In genomic region chr12:116525418-116526001, GRCh38 we compare ENCODE assay signal across 8 cellular contexts. TPM values are rescaled to one million over a fixed set of nuclear protein-coding genes. Genes with fewer than 3 reads are reported as not detected.
DNase-seq lines count a peak whose midpoint lies in the region; ATAC-seq and TF ChIP-seq lines count a peak whose summit lies in the region.

No MANE protein-coding gene starts in this region.

- CTCF ChIA-PET in Caco-2 (lab: Charles Lee): interaction anchor here (0.6 to 0.7 kb wide), 2 partner anchors 52 to 169 kb away, joined by 3 to 5 read pairs; no protein-coding TSS in a partner anchor

- peak; percentile 88 for ATAC-seq in gastroesophageal sphincter
- ATAC-seq in HG02642 (IDR thresholded peaks at IDR 0.05; ENCODE audit: poor library complexity, unreplicated experiment): no peak

- H3K9me3 Mint-ChIP-seq in Caco-2 (ENCODE audit: unreplicated experiment): no peaks in the 10 kb centered on the region

- WGBS in gastroesophageal sphincter (ENCODE audit: low coverage in 1 of 2), 2 donors: 9 to 10% methylated on average over 10 to 12 of the region's 15 CpGs

- POLR2A ChIA-PET in Caco-2 (lab: Charles Lee): no interaction called here

- peaks cover 15% of the 10 kb centered on the region for H3K4me1 Mint-ChIP-seq in Caco-2 (ENCODE audit: low read depth, unreplicated experiment)

- H3K36me3 ChIP-seq in Caco-2 (ENCODE audit: control insufficient read depth, insufficient read depth, low read length) (no peaks in the 10 kb centered on the region), SJSA1 (no peaks in the 10 kb centered on the region), gastroesophageal sphincter (no peaks in the 10 kb centered on the region)

- BruUV-seq in Caco-2 (replicated peaks; lab: Mats Ljungman, UMichigan): no TSS peak

- H3K4me1 ChIP-seq in Caco-2 (peaks cover 33% of the 10 kb centered on the region), SJSA1 (replicated peaks) (peaks cover 49% of the 10 kb centered on the region), gastroesophageal sphincter (peaks cover 0 to 45% (median 19%) of the 10 kb centered on the region in 3 donors)

- H3K9me3 ChIP-seq in Caco-2 (no peaks in the 10 kb centered on the region), SJSA1 (replicated peaks) (no peaks in the 10 kb centered on the region), gastroesophageal sphincter (no peaks in the 10 kb centered on the region)

- H3K27me3 Mint-ChIP-seq in Caco-2 (ENCODE audit: insufficient read depth, unreplicated experiment): no peaks in the 10 kb centered on the region

- TF ChIP-seq POLR2A in gastroesophageal sphincter (IDR thresholded peaks at IDR 0.05) (no peak), erythroblast (IDR thresholded peaks at IDR 0.05; ENCODE audit: low read length) (no peak)

- TF ChIP-seq CTCF in Caco-2 (IDR thresholded peaks at IDR 0.05; ENCODE audit: insufficient read depth in 1 of 2, low read depth in 1 of 2, low read length in 1 of 2, severe bottlenecking in 1 of 2, unreplicated experiment in 1 of 2) (no peak), gastroesophageal sphincter (IDR thresholded peaks at IDR 0.05) (no peak)

- H3K27ac Mint-ChIP-seq in Caco-2 (ENCODE audit: unreplicated experiment): peak overlapping the region; percentile 31

- H3K27ac ChIP-seq in SJSA1 (peak overlapping the region; percentile 89), gastroesophageal sphincter (peak overlapping the region; percentile 79 to 85 (median 82))

- no peak overlapping the region for H3K4me3 Mint-ChIP-seq in Caco-2 (ENCODE audit: unreplicated experiment)

- intact Hi-C loops in Caco-2 (cut with micrococcal nuclease; ENCODE audit: unreplicated experiment): no loop called here
- intact Hi-C loops in posterior vena cava (cut with DNase I): loop anchor here in 1 of 2 donors (10.0 kb wide), 2 partner anchors 69 to 91 kb away; no protein-coding TSS in a partner anchor

- H3K4me3 ChIP-seq in Caco-2 (ENCODE audit: low read depth, low read length): no peak overlapping the region
- 0 out of 2 replicates have a peak overlapping the region, but pooled peaks have one; percentile 4 for H3K4me3 ChIP-seq in SJSA1
- H3K4me3 ChIP-seq in gastroesophageal sphincter: peak overlapping the region in 1 of 2 donors; percentile 18

- H3K27me3 ChIP-seq in Caco-2 (replicated peaks; ENCODE audit: control insufficient read depth, insufficient read depth, low read length) (no peaks in the 10 kb centered on the region), SJSA1 (replicated peaks) (no peaks in the 10 kb centered on the region), gastroesophageal sphincter (no peaks in the 10 kb centered on the region)

- DNase-seq in Caco-2 (peak in 1 of 2 experiments; percentile 29), SJSA1 (ENCODE audit: low read depth in 1 of 2, low spot score in 2 of 2) (peak; percentile 71 to 85), posterior vena cava (ENCODE audit: low spot score) (peak; percentile 90), erythroblast (lab: John Stamatoyannopoulos, UW) (no peak), T-helper 2 cell (no peak), iPS-NIHi7 (ENCODE audit: extremely low spot score) (no peak)

- no peaks in the 10 kb centered on the region for H3K36me3 Mint-ChIP-seq in Caco-2 (ENCODE audit: insufficient read depth, unreplicated experiment)

- TF ChIP-seq EP300 in gastroesophageal sphincter (IDR thresholded peaks at IDR 0.05): no peak

RNA-seq across cellular contexts. Expression of gene MAP1LC3B2, which starts 33.7 kb away (rescaled TPM):
- total RNA-seq in Caco-2 (2022): 1.8 TPM in 1 of 2 replicates, not detected in the other
- total RNA-seq in SJSA1 (2014; rRNA removed; shearing (Covaris generic)): 0.37 TPM in 1 of 2 replicates, not detected in the other
- 1 to 10 TPM in 3 of 4 donors, not detected in 1; 1.1 to 1.8 (median 1.8) TPM for total RNA-seq in gastroesophageal sphincter
- 1 to 10 TPM in 1 of 2 donors, not detected in 1; 1.8 TPM for total RNA-seq in posterior vena cava

Comparison
In these comparisons a context has a peak if more than half of its experiments do, and no peak if none do; other contexts are left out.
1. DNase-seq: peak in SJSA1 (2 of 2) and posterior vena cava (single experiment); none in erythroblast (0 of 2), T-helper 2 cell (0 of 5) and iPS-NIHi7 (single experiment).